8 cellular contexts compared by ENCODE assay signal in the genomic region with DNA sequence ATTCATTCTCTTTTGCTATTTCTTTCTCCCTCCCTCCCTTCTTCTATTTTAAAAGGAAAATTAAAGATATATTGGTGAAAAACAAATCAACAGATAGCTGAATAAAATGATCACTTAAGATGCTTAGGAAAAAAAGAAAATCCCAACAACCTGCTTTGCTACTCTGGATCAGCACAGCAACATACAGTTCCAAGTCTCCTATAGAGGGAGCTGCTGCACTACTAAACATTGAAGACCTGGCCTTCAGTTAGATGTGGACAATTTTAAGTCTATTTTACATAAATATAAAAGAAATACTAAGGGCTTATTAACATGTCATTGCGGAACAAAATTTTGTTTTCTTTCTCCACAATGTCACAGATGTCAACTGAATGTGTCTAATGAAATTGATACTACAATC.
DNase-seq lines count a peak whose midpoint lies in the region; FAIRE-seq and TF ChIP-seq lines count a peak whose summit lies in the region.

No MANE protein-coding gene starts in this region.

- no peak overlapping the region for H3K9ac ChIP-seq in neural cell (ENCODE audit: low read length)

- H2AFZ ChIP-seq in neural cell (ENCODE audit: low read depth, low read length): no peak overlapping the region

- H3K27ac Mint-ChIP-seq in chondrocyte (ENCODE audit: unreplicated experiment): no peak overlapping the region

- H3F3A ChIP-seq in neural cell (ENCODE audit: insufficient read depth, low read length, poor library complexity, severe bottlenecking): no peaks in the 10 kb centered on the region

- no peaks in the 10 kb centered on the region for H4K20me1 ChIP-seq in neural cell (ENCODE audit: insufficient read depth)

- H3K4me3 Mint-ChIP-seq in chondrocyte (ENCODE audit: unreplicated experiment): no peak overlapping the region

- H3K4me3 ChIP-seq in GM12875 (ENCODE audit: low read depth, low read length) (no peak overlapping the region), neural cell (ENCODE audit: low read length) (no peak overlapping the region)

- DNase-seq in NCI-H345 (lab: John Stamatoyannopoulos, UW) (peak; percentile 36), chondrocyte (ENCODE audit: low spot score) (no peak), T-helper 9 cell (no peak), OCI-M2 (lab: John Stamatoyannopoulos, UW; ENCODE audit: unreplicated experiment) (no peak), H54 (ENCODE audit: insufficient read length, low spot score) (no peak)
- DNase-seq in activated T-cell treated with anti-CD3 and anti-CD28 coated beads, Interleukin-2, amount 50 U/mL, for 1 hour: no peak

- H3K9me2 ChIP-seq in neural cell (ENCODE audit: insufficient read depth, low read length): no peaks in the 10 kb centered on the region

- H3K36me3 Mint-ChIP-seq in chondrocyte (ENCODE audit: low read depth): no peaks in the 10 kb centered on the region

- H3K9me3 ChIP-seq in neural cell (ENCODE audit: low read length): no peaks in the 10 kb centered on the region

- TF ChIP-seq RAD21 in neural cell (conservative IDR thresholded peaks at IDR 0.05): peak; percentile 72

- no peaks in the 10 kb centered on the region for H3K9me3 Mint-ChIP-seq in chondrocyte (ENCODE audit: low read depth)

- no peak overlapping the region for H3K27ac ChIP-seq in neural cell (ENCODE audit: low read length)

- no peaks in the 10 kb centered on the region for H3K27me3 Mint-ChIP-seq in chondrocyte (ENCODE audit: low read depth)

- peak; percentile 14 for TF ChIP-seq EP300 in neural cell (conservative IDR thresholded peaks at IDR 0.05; ENCODE audit: poor library complexity, severe bottlenecking)

- no peaks in the 10 kb centered on the region for H3K27me3 ChIP-seq in neural cell (ENCODE audit: insufficient read depth, low read depth, low read length)

- TF ChIP-seq POLR2A in H54 (IDR thresholded peaks at IDR 0.05; ENCODE audit: low read depth, low read length): no peak

- H3K4me2 ChIP-seq in neural cell (ENCODE audit: low read length): no peak overlapping the region

- TF ChIP-seq CTCF in GM12875 (IDR thresholded peaks at IDR 0.05; ENCODE audit: borderline replicate concordance, insufficient read depth, low read depth, low read length) (peak; percentile 12; the same call in 1 of the 2 replicates), chondrocyte (IDR thresholded peaks at IDR 0.05) (peak; percentile 74), neural cell (IDR thresholded peaks at IDR 0.05; ENCODE audit: poor library complexity, severe bottlenecking) (peak; percentile 68)

- no peaks in the 10 kb centered on the region for H3K79me2 ChIP-seq in neural cell (replicated peaks; ENCODE audit: insufficient read depth, low read length)

- FAIRE-seq in H54 (lab: Jason Lieb, UNC): no peak

- no peaks in the 10 kb centered on the region for H3K4me1 Mint-ChIP-seq in chondrocyte (ENCODE audit: low read depth)

- no peaks in the 10 kb centered on the region for H3K36me3 ChIP-seq in neural cell (ENCODE audit: insufficient read depth, low read length)

TF ChIP-seq in neural cell, 6 proteins besides CTCF, POLR2A, EP300 and RAD21:
- TF ChIP-seq TAF1 (IDR thresholded peaks at IDR 0.05; ENCODE audit: low read depth): no peak
- peak; percentile 54 for TF ChIP-seq SMC3 (conservative IDR thresholded peaks at IDR 0.05; ENCODE audit: poor library complexity)
- no peak for TF ChIP-seq POLR2AphosphoS5 (IDR thresholded peaks at IDR 0.05)
- TF ChIP-seq, protein P1, sequence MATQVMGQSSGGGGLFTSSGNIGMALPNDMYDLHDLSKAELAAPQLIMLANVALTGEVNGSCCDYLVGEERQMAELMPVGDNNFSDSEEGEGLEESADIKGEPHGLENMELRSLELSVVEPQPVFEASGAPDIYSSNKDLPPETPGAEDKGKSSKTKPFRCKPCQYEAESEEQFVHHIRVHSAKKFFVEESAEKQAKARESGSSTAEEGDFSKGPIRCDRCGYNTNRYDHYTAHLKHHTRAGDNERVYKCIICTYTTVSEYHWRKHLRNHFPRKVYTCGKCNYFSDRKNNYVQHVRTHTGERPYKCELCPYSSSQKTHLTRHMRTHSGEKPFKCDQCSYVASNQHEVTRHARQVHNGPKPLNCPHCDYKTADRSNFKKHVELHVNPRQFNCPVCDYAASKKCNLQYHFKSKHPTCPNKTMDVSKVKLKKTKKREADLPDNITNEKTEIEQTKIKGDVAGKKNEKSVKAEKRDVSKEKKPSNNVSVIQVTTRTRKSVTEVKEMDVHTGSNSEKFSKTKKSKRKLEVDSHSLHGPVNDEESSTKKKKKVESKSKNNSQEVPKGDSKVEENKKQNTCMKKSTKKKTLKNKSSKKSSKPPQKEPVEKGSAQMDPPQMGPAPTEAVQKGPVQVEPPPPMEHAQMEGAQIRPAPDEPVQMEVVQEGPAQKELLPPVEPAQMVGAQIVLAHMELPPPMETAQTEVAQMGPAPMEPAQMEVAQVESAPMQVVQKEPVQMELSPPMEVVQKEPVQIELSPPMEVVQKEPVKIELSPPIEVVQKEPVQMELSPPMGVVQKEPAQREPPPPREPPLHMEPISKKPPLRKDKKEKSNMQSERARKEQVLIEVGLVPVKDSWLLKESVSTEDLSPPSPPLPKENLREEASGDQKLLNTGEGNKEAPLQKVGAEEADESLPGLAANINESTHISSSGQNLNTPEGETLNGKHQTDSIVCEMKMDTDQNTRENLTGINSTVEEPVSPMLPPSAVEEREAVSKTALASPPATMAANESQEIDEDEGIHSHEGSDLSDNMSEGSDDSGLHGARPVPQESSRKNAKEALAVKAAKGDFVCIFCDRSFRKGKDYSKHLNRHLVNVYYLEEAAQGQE (IDR thresholded peaks at IDR 0.05; ENCODE audit: borderline replicate concordance): no peak

Comparison
In these comparisons a context has a peak if more than half of its experiments do, and no peak if none do; other contexts are left out.
1. CTCF ChIP-seq: peak in every context shown above with its lines; median percentile 74 in chondrocyte; 68 in neural cell; 12 in GM12875.